21 cellular contexts compared by ENCODE assay signal in genomic region chr5:5979761-5980570, GRCh38.
DNase-seq lines count a peak whose midpoint lies in the region; FAIRE-seq and TF ChIP-seq lines count a peak whose summit lies in the region.
"Had no signal": no experiment of that assay in that cellular context is flagged by ENCODE, and none has a peak within 500 bp of the region (broad histone marks: within the 10 kb centered on the region; RNA-seq: fewer than 3 reads in every experiment).

No MANE protein-coding gene starts in this region.

- H4K20me1 ChIP-seq in BLaER1 = no peaks in the 10 kb centered on the region

- H3K27ac ChIP-seq in BLaER1 (no peak overlapping the region), SJSA1 (peak overlapping the region; percentile 64), trophoblast cell (ENCODE audit: low read depth, low read length) (no peak overlapping the region), sigmoid colon (no peak overlapping the region)
- H3K27ac ChIP-seq: right lobe of liver, SJCRH30, tibial artery had no signal

- no peak overlapping the region for H2BK5ac ChIP-seq in trophoblast cell (ENCODE audit: low read depth, low read length, poor library complexity)

- no peak overlapping the region for H4K8ac ChIP-seq in trophoblast cell (ENCODE audit: low read depth, low read length)

- H2AFZ ChIP-seq in trophoblast cell (ENCODE audit: insufficient read depth, low read length, poor library complexity) = no peak overlapping the region

- H2BK120ac ChIP-seq in trophoblast cell (ENCODE audit: insufficient read depth, low read length, poor library complexity) = no peak overlapping the region

- TF ChIP-seq POLR2A in sigmoid colon (IDR thresholded peaks at IDR 0.05) = no peak
- TF ChIP-seq POLR2A in erythroblast (IDR thresholded peaks at IDR 0.05; ENCODE audit: low read length) = no peak

- intact Hi-C loops in sigmoid colon (cut with DNase I) = no loop called here

- H3K79me2 ChIP-seq in trophoblast cell (ENCODE audit: control insufficient read depth, insufficient read depth, low read length, poor library complexity) = no peaks in the 10 kb centered on the region

- no peak overlapping the region for H3K4me3 ChIP-seq in BLaER1
- no peak overlapping the region for H3K4me3 ChIP-seq in SJSA1
- H3K4me3 ChIP-seq in trophoblast cell (ENCODE audit: low read depth, low read length) = no peak overlapping the region
- H3K4me3 ChIP-seq in sigmoid colon = no peak overlapping the region
- H3K4me3 ChIP-seq: right lobe of liver, SJCRH30, tibial artery had no signal

- DNase-seq in SJSA1 (ENCODE audit: low read depth in 1 of 2, low spot score in 2 of 2) = peak in 1 of 2 experiments; percentile 80
- peak; percentile 22 for DNase-seq in kidney glomerular epithelial cell (lab: John Stamatoyannopoulos, UW)
- DNase-seq in trophoblast cell = peak; percentile 70 to 91
- no peak for DNase-seq in sigmoid colon
- no peak for DNase-seq in HTR-8/SVneo (ENCODE audit: insufficient read length, low spot score)
- no peak for DNase-seq in erythroblast (lab: John Stamatoyannopoulos, UW)
- DNase-seq in kidney tubule cell (ENCODE audit: low spot score) = no peak
- DNase-seq: activated CD4-positive, alpha-beta T cell treated with anti-CD3 and anti-CD28 coated beads for 36 hours; activated naive CD4-positive, alpha-beta T cell treated with anti-CD3 and anti-CD28 coated beads for 36 hours; activated T-cell treated with anti-CD3 and anti-CD28 coated beads, Interleukin-2, amount 50 U/mL, for 72 hours; KBM-7; midbrain; naive thymus-derived CD8-positive, alpha-beta T cell; NCI-H1694; NCI-H524; right lobe of liver; SJCRH30; stimulated activated naive CD8-positive, alpha-beta T cell treated with anti-CD3 and anti-CD28 coated beads, Interleukin-15, amount 100 ng/mL, for 72 hours had no signal

- H3K4ac ChIP-seq in trophoblast cell (ENCODE audit: low read depth, low read length) = no peak overlapping the region

- no peak overlapping the region for H3K23ac ChIP-seq in trophoblast cell (ENCODE audit: low read length)

- no peak overlapping the region for H4K91ac ChIP-seq in trophoblast cell (ENCODE audit: low read depth, low read length)

- TF ChIP-seq CTCF in sigmoid colon (IDR thresholded peaks at IDR 0.05) = no peak

- H3K9me3 ChIP-seq in BLaER1 = no peaks in the 10 kb centered on the region
- no peaks in the 10 kb centered on the region for H3K9me3 ChIP-seq in SJSA1 (replicated peaks)
- H3K9me3 ChIP-seq in trophoblast cell (ENCODE audit: insufficient read depth, low read depth, low read length) = peaks cover 2% of the 10 kb centered on the region
- no peaks in the 10 kb centered on the region for H3K9me3 ChIP-seq in sigmoid colon
- H3K9me3 ChIP-seq: right lobe of liver, SJCRH30, tibial artery had no signal

- no peaks in the 10 kb centered on the region for H3K79me1 ChIP-seq in trophoblast cell (ENCODE audit: low read length)

- no peaks in the 10 kb centered on the region for H3K36me3 ChIP-seq in BLaER1
- no peaks in the 10 kb centered on the region for H3K36me3 ChIP-seq in SJSA1
- no peaks in the 10 kb centered on the region for H3K36me3 ChIP-seq in trophoblast cell (ENCODE audit: control insufficient read depth in 1 of 2, insufficient read depth in 2 of 2, low read length in 2 of 2)
- no peaks in the 10 kb centered on the region for H3K36me3 ChIP-seq in sigmoid colon
- H3K36me3 ChIP-seq: right lobe of liver, SJCRH30, tibial artery had no signal

- H3K27me3 ChIP-seq in BLaER1 (no peaks in the 10 kb centered on the region), SJSA1 (replicated peaks) (no peaks in the 10 kb centered on the region; the same call in 1 of the 2 replicates), trophoblast cell (ENCODE audit: insufficient read depth, low read length) (no peaks in the 10 kb centered on the region), sigmoid colon (no peaks in the 10 kb centered on the region)
- H3K27me3 ChIP-seq: right lobe of liver, SJCRH30, tibial artery had no signal

- H3K9ac ChIP-seq in BLaER1 = no peak overlapping the region
- no peak overlapping the region for H3K9ac ChIP-seq in trophoblast cell (ENCODE audit: low read length)

- H4K12ac ChIP-seq in trophoblast cell (ENCODE audit: low read depth, low read length) = no peak overlapping the region

- no peak overlapping the region for H3K18ac ChIP-seq in trophoblast cell (ENCODE audit: low read length)

- no peak for TF ChIP-seq EP300 in sigmoid colon (IDR thresholded peaks at IDR 0.05)

- WGBS in trophoblast cell (ENCODE audit: extremely low coverage, insufficient coverage, insufficient read length) = no CpG with 5 or more reads among the region's 6 CpGs
- WGBS in sigmoid colon, 2 donors = 44 to 54% methylated on average over 6 of the region's 6 CpGs

- no peak for FAIRE-seq in HTR-8/SVneo (lab: Jason Lieb, UNC)
- FAIRE-seq: A204.1 had no signal

- H3K14ac ChIP-seq in trophoblast cell (ENCODE audit: low read length) = no peak overlapping the region

- H2BK12ac ChIP-seq in trophoblast cell (ENCODE audit: low read length) = no peak overlapping the region

- peak overlapping the region; percentile 81 for H3K4me2 ChIP-seq in BLaER1
- no peak overlapping the region for H3K4me2 ChIP-seq in trophoblast cell (ENCODE audit: low read length)

- H2AK5ac ChIP-seq in trophoblast cell (ENCODE audit: low read length) = no peak overlapping the region

- H3K4me1 ChIP-seq in BLaER1 (peaks cover 23% of the 10 kb centered on the region), SJSA1 (replicated peaks) (peaks cover 21% of the 10 kb centered on the region), trophoblast cell (ENCODE audit: control insufficient read depth in 1 of 2, insufficient read depth in 2 of 2, low read length in 2 of 2) (peaks cover 5 to 10% of the 10 kb centered on the region in 2 experiments), sigmoid colon (no peaks in the 10 kb centered on the region)
- H3K4me1 ChIP-seq: right lobe of liver, SJCRH30 had no signal

Comparison
In these comparisons a context has a peak if more than half of its experiments do, and no peak if none do; other contexts are left out.
1. DNase-seq: peak in kidney glomerular epithelial cell (single experiment) and trophoblast cell (2 of 2); none in sigmoid colon (single experiment), HTR-8/SVneo (single experiment), erythroblast (0 of 2) and kidney tubule cell (single experiment).